9 cellular contexts compared by ENCODE assay signal in the genomic region with DNA sequence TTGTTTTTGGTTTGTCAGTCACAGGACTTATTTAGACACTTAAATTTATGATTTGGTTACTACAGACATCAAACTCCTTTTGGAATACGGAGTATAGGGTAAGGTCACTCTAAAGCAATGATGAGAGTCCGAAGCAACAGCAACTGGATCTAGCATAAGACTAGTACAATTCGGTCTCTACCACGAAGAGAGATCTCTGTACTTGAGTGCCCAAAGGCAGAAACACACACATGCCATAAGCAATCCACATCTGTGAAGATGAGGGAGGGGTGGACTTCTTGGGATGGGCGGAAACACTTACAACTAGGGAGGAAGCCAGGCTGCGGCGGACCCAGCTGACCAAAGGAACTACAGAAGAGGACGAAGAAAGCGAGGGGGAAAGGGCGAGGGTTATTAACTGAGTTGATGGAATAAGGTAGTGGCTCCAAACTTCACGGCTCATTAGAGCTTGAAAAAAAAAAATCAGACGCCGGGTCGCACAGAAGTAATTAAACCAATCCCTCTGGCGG. TPM values are rescaled to one million over a fixed set of nuclear protein-coding genes. Genes with fewer than 3 reads are reported as not detected.
A peak's percentile ranks its signal among the peaks of the same experiment; 100 is the strongest.
DNase-seq lines count a peak whose midpoint lies in the region; ATAC-seq, FAIRE-seq and TF ChIP-seq lines count a peak whose summit lies in the region.
"Had no signal": no experiment of that assay in that cellular context is flagged by ENCODE, and none has a peak within 500 bp of the region (broad histone marks: within the 10 kb centered on the region; RNA-seq: fewer than 3 reads in every experiment).

No MANE protein-coding gene starts in this region.

- peak overlapping the region; percentile 84 for H2AFZ ChIP-seq in fibroblast of lung (ENCODE audit: low read length)

- intact Hi-C loops in activated CD4-positive, alpha-beta memory T cell treated with anti-CD3 and anti-CD28 coated beads for 36 hours (cut with micrococcal nuclease) = loop anchor here (5.0 to 10.0 kb wide), 3 partner anchors 112 to 1211 kb away; a partner anchor contains a TSS

- ATAC-seq in natural killer cell treated with Interleukin-12 subunit alpha and Interleukin-12 subunit beta and Interleukin-15 and Interleukin-18, amount 100 ng/mL, for 72 hours = peak; percentile 15 to 32
- peak; percentile 67 to 82 for ATAC-seq in upper lobe of left lung (ENCODE audit: low FRiP score in 2 of 2)

- peaks cover 18% of the 10 kb centered on the region for H3K4me1 Mint-ChIP-seq in activated CD4-positive, alpha-beta memory T cell treated with anti-CD3 and anti-CD28 coated beads for 36 hours (ENCODE audit: low read depth)
- H3K4me1 Mint-ChIP-seq in natural killer cell treated with Interleukin-12 subunit alpha and Interleukin-12 subunit beta and Interleukin-15 and Interleukin-18, amount 100 ng/mL, for 72 hours (ENCODE audit: low read depth in 2 of 2) = peaks cover 18 to 30% of the 10 kb centered on the region in 2 donors

- H3K27me3 ChIP-seq in fibroblast of lung (ENCODE audit: control insufficient read depth, insufficient read depth, low read length) = no peaks in the 10 kb centered on the region
- H3K27me3 ChIP-seq in upper lobe of left lung = no peaks in the 10 kb centered on the region

- peak overlapping the region; percentile 94 for H3K27ac Mint-ChIP-seq in activated CD4-positive, alpha-beta memory T cell treated with anti-CD3 and anti-CD28 coated beads for 36 hours
- H3K27ac Mint-ChIP-seq in natural killer cell treated with Interleukin-12 subunit alpha and Interleukin-12 subunit beta and Interleukin-15 and Interleukin-18, amount 100 ng/mL, for 72 hours = peak overlapping the region; percentile 98 to 100

- peak; percentile 77 for FAIRE-seq in H54 (lab: Jason Lieb, UNC)
- FAIRE-seq: A204.1 had no signal

- POLR2A ChIA-PET in activated CD4-positive, alpha-beta memory T cell treated with anti-CD3 and anti-CD28 coated beads for 36 hours (lab: Charles Lee) = interaction anchor here (0.5 kb wide), 1 partner anchor 349 kb away, joined by 3 read pairs; no protein-coding TSS in a partner anchor

- no peaks in the 10 kb centered on the region for H3K9me3 ChIP-seq in fibroblast of lung (ENCODE audit: control insufficient read depth, insufficient read depth, low read depth, low read length)
- no peaks in the 10 kb centered on the region for H3K9me3 ChIP-seq in upper lobe of left lung

- H3K4me1 ChIP-seq in fibroblast of lung (ENCODE audit: control insufficient read depth, extremely low read depth, insufficient read depth, low read length) (peaks cover 7% of the 10 kb centered on the region), upper lobe of left lung (peaks cover 13 to 20% (median 16%) of the 10 kb centered on the region in 4 donors)

- no peaks in the 10 kb centered on the region for H3K9me3 Mint-ChIP-seq in activated CD4-positive, alpha-beta memory T cell treated with anti-CD3 and anti-CD28 coated beads for 36 hours
- peaks cover 4% of the 10 kb centered on the region for H3K9me3 Mint-ChIP-seq in natural killer cell treated with Interleukin-12 subunit alpha and Interleukin-12 subunit beta and Interleukin-15 and Interleukin-18, amount 100 ng/mL, for 72 hours

- H4K20me1 ChIP-seq in fibroblast of lung (ENCODE audit: control insufficient read depth, extremely low read depth, insufficient read depth, low read length) = no peaks in the 10 kb centered on the region

- H3K4me3 Mint-ChIP-seq in activated CD4-positive, alpha-beta memory T cell treated with anti-CD3 and anti-CD28 coated beads for 36 hours = peak overlapping the region; percentile 94
- peak overlapping the region; percentile 99 for H3K4me3 Mint-ChIP-seq in natural killer cell treated with Interleukin-12 subunit alpha and Interleukin-12 subunit beta and Interleukin-15 and Interleukin-18, amount 100 ng/mL, for 72 hours

- H3K79me2 ChIP-seq in fibroblast of lung (ENCODE audit: control insufficient read depth, insufficient read depth, low read length) = no peaks in the 10 kb centered on the region

- H3K27me3 Mint-ChIP-seq in activated CD4-positive, alpha-beta memory T cell treated with anti-CD3 and anti-CD28 coated beads for 36 hours = no peaks in the 10 kb centered on the region
- H3K27me3 Mint-ChIP-seq in natural killer cell treated with Interleukin-12 subunit alpha and Interleukin-12 subunit beta and Interleukin-15 and Interleukin-18, amount 100 ng/mL, for 72 hours = no peaks in the 10 kb centered on the region

- no peak for TF ChIP-seq POLR2A in H54 (IDR thresholded peaks at IDR 0.05; ENCODE audit: low read depth, low read length)
- TF ChIP-seq POLR2A in upper lobe of left lung (IDR thresholded peaks at IDR 0.05) = no peak

- TF ChIP-seq CTCF in fibroblast of lung (conservative IDR thresholded peaks at IDR 0.05 in 1 of 2, IDR thresholded peaks at IDR 0.05 in 1 of 2; ENCODE audit: low read depth in 1 of 2, low read length in 2 of 2) (no peak), upper lobe of left lung (IDR thresholded peaks at IDR 0.05) (no peak)

- H3K9ac ChIP-seq in fibroblast of lung (ENCODE audit: insufficient read depth, low read length) = peak overlapping the region; percentile 83

- H3K36me3 ChIP-seq in fibroblast of lung (ENCODE audit: control insufficient read depth, insufficient read depth, low read length) (no peaks in the 10 kb centered on the region), upper lobe of left lung (no peaks in the 10 kb centered on the region)

- peak overlapping the region; percentile 95 for H3K27ac ChIP-seq in fibroblast of lung (ENCODE audit: insufficient read depth, low read length)
- peak overlapping the region; percentile 96 to 97 (median 96) for H3K27ac ChIP-seq in upper lobe of left lung

- peak; percentile 75 for DNase-seq in DMS 273 (lab: John Stamatoyannopoulos, UW; ENCODE audit: unreplicated experiment)
- DNase-seq in DMS 273 treated with DMSO at 0.1 percent for 48 hours (lab: John Stamatoyannopoulos, UW) = no peak
- DNase-seq in H54 (ENCODE audit: insufficient read length, low spot score) = peak; percentile 20
- peak; percentile 65 for DNase-seq in LoVo (ENCODE audit: low spot score)
- DNase-seq in activated CD4-positive, alpha-beta memory T cell treated with anti-CD3 and anti-CD28 coated beads for 36 hours = peak; percentile 29
- peak; percentile 72 to 79 for DNase-seq in fibroblast of lung (ENCODE audit: low read depth in 2 of 2)
- DNase-seq in natural killer cell treated with Interleukin-12 subunit alpha and Interleukin-12 subunit beta and Interleukin-15 and Interleukin-18, amount 100 ng/mL, for 72 hours (ENCODE audit: low spot score) = no peak
- peak in 1 of 2 donors; percentile 58 for DNase-seq in upper lobe of left lung

- WGBS in upper lobe of left lung, 2 donors = 2% methylated on average over 15 of the region's 15 CpGs

- no peak for TF ChIP-seq EP300 in upper lobe of left lung (IDR thresholded peaks at IDR 0.05)

- no peaks in the 10 kb centered on the region for H3K36me3 Mint-ChIP-seq in activated CD4-positive, alpha-beta memory T cell treated with anti-CD3 and anti-CD28 coated beads for 36 hours
- H3K36me3 Mint-ChIP-seq in natural killer cell treated with Interleukin-12 subunit alpha and Interleukin-12 subunit beta and Interleukin-15 and Interleukin-18, amount 100 ng/mL, for 72 hours = peaks cover 6% of the 10 kb centered on the region

- H3K4me3 ChIP-seq in fibroblast of lung (replicated peaks in 1 of 4; ENCODE audit: control extremely low read depth in 1 of 4, insufficient read depth in 1 of 4, low read depth in 3 of 4, low read length in 4 of 4) (peak overlapping the region; percentile 56 to 73 (median 66)), upper lobe of left lung (peak overlapping the region; percentile 54 to 66 (median 60))

- CTCF ChIA-PET in activated CD4-positive, alpha-beta memory T cell treated with anti-CD3 and anti-CD28 coated beads for 36 hours (lab: Charles Lee) = no interaction called here

- H3K4me2 ChIP-seq in fibroblast of lung (ENCODE audit: extremely low read depth, insufficient read depth, low read length) = peak overlapping the region; percentile 57

RNA-seq across cellular contexts. Expression of a gene that starts 0.6 kb away (rescaled TPM):
- 10 to 100 TPM; 14.3 to 15.9 TPM for total RNA-seq in activated CD4-positive, alpha-beta memory T cell treated with anti-CD3 and anti-CD28 coated beads for 36 hours
- total RNA-seq in fibroblast of lung (12.8 and 13.5 TPM in 2 replicates), upper lobe of left lung (10 to 100 TPM in 4 of 6 donors, 1 to 10 TPM in 2; 6.3 to 48.2 (median 14.6) TPM)
- polyA plus RNA-seq in fibroblast of lung = 9.7 and 19.2 TPM in 2 replicates
- polyA plus RNA-seq in fibroblast of lung (2012) = 7.6 and 15.1 TPM in 2 replicates
- polyA minus RNA-seq in fibroblast of lung (ENCODE audit: low replicate concordance) = 21.5 TPM in 1 of 2 replicates, not detected in the other
- total RNA-seq in natural killer cell treated with Interleukin-12 subunit alpha and Interleukin-12 subunit beta and Interleukin-15 and Interleukin-18, amount 100 ng/mL, for 72 hours = 10 to 100 TPM; 13.2 to 19.2 TPM

Comparison
In these comparisons a context has a peak if more than half of its experiments do, and no peak if none do; other contexts are left out.
1. DNase-seq: peak in DMS 273 (single experiment), H54 (single experiment), LoVo (single experiment), activated CD4-positive, alpha-beta memory T cell treated with anti-CD3 and anti-CD28 coated beads for 36 hours (single experiment) and fibroblast of lung (2 of 2); none in DMS 273 treated with DMSO at 0.1 percent for 48 hours (single experiment) and natural killer cell treated with Interleukin-12 subunit alpha and Interleukin-12 subunit beta and Interleukin-15 and Interleukin-18, amount 100 ng/mL, for 72 hours (single experiment).